Comparison of ENCODE assay signal across 1 cellular context in genomic region chr6:119243657-119244056, GRCh38.
TF ChIP-seq lines count a peak whose summit lies in the region.

No MANE protein-coding gene starts in this region.

TF ChIP-seq in HepG2, 621 proteins besides CTCF, POLR2A, EP300 and RAD21 (continued from another document):
- TF ChIP-seq REST (IDR thresholded peaks at IDR 0.05; ENCODE audit: borderline replicate concordance in 1 of 2, low read depth in 1 of 2, low read length in 2 of 2) (no peak), ZNF614 (CRISPR knock-in tag; IDR thresholded peaks at IDR 0.05; ENCODE audit: borderline replicate concordance) (no peak), CBX2 (IDR thresholded peaks at IDR 0.05; ENCODE audit: low read depth, low read length) (no peak), CBX2 (CRISPR knock-in tag; IDR thresholded peaks at IDR 0.05; ENCODE audit: low read depth) (no peak)
- TF ChIP-seq, protein P1, sequence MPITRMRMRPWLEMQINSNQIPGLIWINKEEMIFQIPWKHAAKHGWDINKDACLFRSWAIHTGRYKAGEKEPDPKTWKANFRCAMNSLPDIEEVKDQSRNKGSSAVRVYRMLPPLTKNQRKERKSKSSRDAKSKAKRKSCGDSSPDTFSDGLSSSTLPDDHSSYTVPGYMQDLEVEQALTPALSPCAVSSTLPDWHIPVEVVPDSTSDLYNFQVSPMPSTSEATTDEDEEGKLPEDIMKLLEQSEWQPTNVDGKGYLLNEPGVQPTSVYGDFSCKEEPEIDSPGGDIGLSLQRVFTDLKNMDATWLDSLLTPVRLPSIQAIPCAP (CRISPR knock-in tag; IDR thresholded peaks at IDR 0.05; ENCODE audit: low read depth), result no peak
- TF ChIP-seq, protein P2, sequence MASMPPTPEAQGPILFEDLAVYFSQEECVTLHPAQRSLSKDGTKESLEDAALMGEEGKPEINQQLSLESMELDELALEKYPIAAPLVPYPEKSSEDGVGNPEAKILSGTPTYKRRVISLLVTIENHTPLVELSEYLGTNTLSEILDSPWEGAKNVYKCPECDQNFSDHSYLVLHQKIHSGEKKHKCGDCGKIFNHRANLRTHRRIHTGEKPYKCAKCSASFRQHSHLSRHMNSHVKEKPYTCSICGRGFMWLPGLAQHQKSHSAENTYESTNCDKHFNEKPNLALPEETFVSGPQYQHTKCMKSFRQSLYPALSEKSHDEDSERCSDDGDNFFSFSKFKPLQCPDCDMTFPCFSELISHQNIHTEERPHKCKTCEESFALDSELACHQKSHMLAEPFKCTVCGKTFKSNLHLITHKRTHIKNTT (CRISPR knock-in tag; IDR thresholded peaks at IDR 0.05), result no peak
